Comparison of ENCODE assay signal across 1 cellular context in the genomic region with DNA sequence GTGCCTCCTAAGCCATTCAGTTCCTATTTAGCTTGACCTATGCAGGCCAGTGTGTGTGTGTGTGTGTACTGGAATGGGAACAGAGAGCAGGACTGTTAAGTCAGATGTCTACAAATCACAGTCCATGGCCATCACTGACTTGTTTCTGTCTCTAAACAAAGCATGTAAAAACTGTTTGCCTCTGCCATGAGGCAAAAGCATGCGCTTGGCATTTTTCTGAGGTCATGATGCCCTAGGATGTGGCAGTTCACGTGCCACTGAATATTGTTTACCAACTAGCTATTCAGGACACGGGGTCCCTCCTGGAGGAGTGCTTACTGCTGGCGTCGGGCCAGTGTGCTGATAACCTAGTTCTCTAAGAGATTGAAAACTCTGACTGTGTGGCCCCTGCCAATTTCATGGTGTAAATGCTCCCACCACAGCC.
TF ChIP-seq lines count a peak whose summit lies in the region.

No MANE protein-coding gene starts in this region.

TF ChIP-seq in HepG2, 621 proteins besides CTCF, POLR2A, EP300 and RAD21 (continued from another document and continues in another):
- TF ChIP-seq, protein P1, sequence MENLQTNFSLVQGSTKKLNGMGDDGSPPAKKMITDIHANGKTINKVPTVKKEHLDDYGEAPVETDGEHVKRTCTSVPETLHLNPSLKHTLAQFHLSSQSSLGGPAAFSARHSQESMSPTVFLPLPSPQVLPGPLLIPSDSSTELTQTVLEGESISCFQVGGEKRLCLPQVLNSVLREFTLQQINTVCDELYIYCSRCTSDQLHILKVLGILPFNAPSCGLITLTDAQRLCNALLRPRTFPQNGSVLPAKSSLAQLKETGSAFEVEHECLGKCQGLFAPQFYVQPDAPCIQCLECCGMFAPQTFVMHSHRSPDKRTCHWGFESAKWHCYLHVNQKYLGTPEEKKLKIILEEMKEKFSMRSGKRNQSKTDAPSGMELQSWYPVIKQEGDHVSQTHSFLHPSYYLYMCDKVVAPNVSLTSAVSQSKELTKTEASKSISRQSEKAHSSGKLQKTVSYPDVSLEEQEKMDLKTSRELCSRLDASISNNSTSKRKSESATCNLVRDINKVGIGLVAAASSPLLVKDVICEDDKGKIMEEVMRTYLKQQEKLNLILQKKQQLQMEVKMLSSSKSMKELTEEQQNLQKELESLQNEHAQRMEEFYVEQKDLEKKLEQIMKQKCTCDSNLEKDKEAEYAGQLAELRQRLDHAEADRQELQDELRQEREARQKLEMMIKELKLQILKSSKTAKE (CRISPR knock-in tag; IDR thresholded peaks at IDR 0.05; ENCODE audit: borderline replicate concordance), result peak; percentile 85
- TF ChIP-seq ZNF460 (CRISPR knock-in tag; IDR thresholded peaks at IDR 0.05; ENCODE audit: borderline replicate concordance) (no peak), NFIC (IDR thresholded peaks at IDR 0.05; ENCODE audit: low read length) (peak; percentile 74; the same call in 1 of the 2 replicates), KDM5B (CRISPR knock-in tag; IDR thresholded peaks at IDR 0.05; ENCODE audit: borderline replicate concordance) (no peak), ZNF12 (CRISPR knock-in tag; IDR thresholded peaks at IDR 0.05) (peak; percentile 73; the same call in 1 of the 2 replicates), ZSCAN20 (CRISPR knock-in tag; IDR thresholded peaks at IDR 0.05; ENCODE audit: borderline replicate concordance) (no peak), SMAD1 (CRISPR knock-in tag; IDR thresholded peaks at IDR 0.05; ENCODE audit: borderline replicate concordance, low read depth) (no peak), ZSCAN21 (CRISPR knock-in tag; IDR thresholded peaks at IDR 0.05; ENCODE audit: borderline replicate concordance) (peak; percentile 63; the same call in 1 of the 2 replicates), HOXD1 (CRISPR knock-in tag; IDR thresholded peaks at IDR 0.05) (no peak), ZNF333 (CRISPR knock-in tag; IDR thresholded peaks at IDR 0.05; ENCODE audit: borderline replicate concordance) (no peak), ZNF567 (CRISPR knock-in tag; IDR thresholded peaks at IDR 0.05; ENCODE audit: borderline replicate concordance) (no peak), CBX1 (IDR thresholded peaks at IDR 0.05; ENCODE audit: low read depth) (no peak), ZNF331 (CRISPR knock-in tag; IDR thresholded peaks at IDR 0.05) (peak; percentile 89), ZFP1 (CRISPR knock-in tag; IDR thresholded peaks at IDR 0.05) (peak; percentile 76), NBN (conservative IDR thresholded peaks at IDR 0.05) (no peak), FOXJ3 (CRISPR knock-in tag; IDR thresholded peaks at IDR 0.05; ENCODE audit: borderline replicate concordance) (peak; percentile 88; the same call in 1 of the 2 replicates), ZNF253 (CRISPR knock-in tag; IDR thresholded peaks at IDR 0.05; ENCODE audit: borderline replicate concordance) (no peak), RFXANK (CRISPR knock-in tag; IDR thresholded peaks at IDR 0.05) (peak; percentile 55; the same call in 1 of the 2 replicates), ZNF550 (CRISPR knock-in tag; IDR thresholded peaks at IDR 0.05; ENCODE audit: borderline replicate concordance) (no peak), NKX3-1 (CRISPR knock-in tag; IDR thresholded peaks at IDR 0.05) (no peak)
- TF ChIP-seq, protein P2, sequence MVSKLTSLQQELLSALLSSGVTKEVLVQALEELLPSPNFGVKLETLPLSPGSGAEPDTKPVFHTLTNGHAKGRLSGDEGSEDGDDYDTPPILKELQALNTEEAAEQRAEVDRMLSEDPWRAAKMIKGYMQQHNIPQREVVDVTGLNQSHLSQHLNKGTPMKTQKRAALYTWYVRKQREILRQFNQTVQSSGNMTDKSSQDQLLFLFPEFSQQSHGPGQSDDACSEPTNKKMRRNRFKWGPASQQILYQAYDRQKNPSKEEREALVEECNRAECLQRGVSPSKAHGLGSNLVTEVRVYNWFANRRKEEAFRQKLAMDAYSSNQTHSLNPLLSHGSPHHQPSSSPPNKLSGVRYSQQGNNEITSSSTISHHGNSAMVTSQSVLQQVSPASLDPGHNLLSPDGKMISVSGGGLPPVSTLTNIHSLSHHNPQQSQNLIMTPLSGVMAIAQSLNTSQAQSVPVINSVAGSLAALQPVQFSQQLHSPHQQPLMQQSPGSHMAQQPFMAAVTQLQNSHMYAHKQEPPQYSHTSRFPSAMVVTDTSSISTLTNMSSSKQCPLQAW (CRISPR knock-in tag; IDR thresholded peaks at IDR 0.05), result peak; percentile 67
- TF ChIP-seq, protein P3, sequence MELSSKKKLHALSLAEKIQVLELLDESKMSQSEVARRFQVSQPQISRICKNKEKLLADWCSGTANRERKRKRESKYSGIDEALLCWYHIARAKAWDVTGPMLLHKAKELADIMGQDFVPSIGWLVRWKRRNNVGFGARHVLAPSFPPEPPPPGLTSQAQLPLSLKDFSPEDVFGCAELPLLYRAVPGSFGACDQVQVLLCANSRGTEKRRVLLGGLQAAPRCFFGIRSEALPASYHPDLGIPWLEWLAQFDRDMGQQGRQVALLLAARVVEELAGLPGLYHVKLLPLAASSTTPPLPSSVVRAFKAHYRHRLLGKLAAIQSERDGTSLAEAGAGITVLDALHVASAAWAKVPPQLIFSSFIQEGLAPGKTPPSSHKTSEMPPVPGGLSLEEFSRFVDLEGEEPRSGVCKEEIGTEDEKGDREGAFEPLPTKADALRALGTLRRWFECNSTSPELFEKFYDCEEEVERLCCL (CRISPR knock-in tag; IDR thresholded peaks at IDR 0.05; ENCODE audit: borderline replicate concordance), result no peak
- TF ChIP-seq, protein P4, sequence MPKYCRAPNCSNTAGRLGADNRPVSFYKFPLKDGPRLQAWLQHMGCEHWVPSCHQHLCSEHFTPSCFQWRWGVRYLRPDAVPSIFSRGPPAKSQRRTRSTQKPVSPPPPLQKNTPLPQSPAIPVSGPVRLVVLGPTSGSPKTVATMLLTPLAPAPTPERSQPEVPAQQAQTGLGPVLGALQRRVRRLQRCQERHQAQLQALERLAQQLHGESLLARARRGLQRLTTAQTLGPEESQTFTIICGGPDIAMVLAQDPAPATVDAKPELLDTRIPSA (CRISPR knock-in tag; IDR thresholded peaks at IDR 0.05; ENCODE audit: borderline replicate concordance), result no peak
- TF ChIP-seq, protein P5, sequence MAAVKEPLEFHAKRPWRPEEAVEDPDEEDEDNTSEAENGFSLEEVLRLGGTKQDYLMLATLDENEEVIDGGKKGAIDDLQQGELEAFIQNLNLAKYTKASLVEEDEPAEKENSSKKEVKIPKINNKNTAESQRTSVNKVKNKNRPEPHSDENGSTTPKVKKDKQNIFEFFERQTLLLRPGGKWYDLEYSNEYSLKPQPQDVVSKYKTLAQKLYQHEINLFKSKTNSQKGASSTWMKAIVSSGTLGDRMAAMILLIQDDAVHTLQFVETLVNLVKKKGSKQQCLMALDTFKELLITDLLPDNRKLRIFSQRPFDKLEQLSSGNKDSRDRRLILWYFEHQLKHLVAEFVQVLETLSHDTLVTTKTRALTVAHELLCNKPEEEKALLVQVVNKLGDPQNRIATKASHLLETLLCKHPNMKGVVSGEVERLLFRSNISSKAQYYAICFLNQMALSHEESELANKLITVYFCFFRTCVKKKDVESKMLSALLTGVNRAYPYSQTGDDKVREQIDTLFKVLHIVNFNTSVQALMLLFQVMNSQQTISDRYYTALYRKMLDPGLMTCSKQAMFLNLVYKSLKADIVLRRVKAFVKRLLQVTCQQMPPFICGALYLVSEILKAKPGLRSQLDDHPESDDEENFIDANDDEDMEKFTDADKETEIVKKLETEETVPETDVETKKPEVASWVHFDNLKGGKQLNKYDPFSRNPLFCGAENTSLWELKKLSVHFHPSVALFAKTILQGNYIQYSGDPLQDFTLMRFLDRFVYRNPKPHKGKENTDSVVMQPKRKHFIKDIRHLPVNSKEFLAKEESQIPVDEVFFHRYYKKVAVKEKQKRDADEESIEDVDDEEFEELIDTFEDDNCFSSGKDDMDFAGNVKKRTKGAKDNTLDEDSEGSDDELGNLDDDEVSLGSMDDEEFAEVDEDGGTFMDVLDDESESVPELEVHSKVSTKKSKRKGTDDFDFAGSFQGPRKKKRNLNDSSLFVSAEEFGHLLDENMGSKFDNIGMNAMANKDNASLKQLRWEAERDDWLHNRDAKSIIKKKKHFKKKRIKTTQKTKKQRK (IDR thresholded peaks at IDR 0.05; ENCODE audit: low read length), result no peak
- TF ChIP-seq, protein P6, sequence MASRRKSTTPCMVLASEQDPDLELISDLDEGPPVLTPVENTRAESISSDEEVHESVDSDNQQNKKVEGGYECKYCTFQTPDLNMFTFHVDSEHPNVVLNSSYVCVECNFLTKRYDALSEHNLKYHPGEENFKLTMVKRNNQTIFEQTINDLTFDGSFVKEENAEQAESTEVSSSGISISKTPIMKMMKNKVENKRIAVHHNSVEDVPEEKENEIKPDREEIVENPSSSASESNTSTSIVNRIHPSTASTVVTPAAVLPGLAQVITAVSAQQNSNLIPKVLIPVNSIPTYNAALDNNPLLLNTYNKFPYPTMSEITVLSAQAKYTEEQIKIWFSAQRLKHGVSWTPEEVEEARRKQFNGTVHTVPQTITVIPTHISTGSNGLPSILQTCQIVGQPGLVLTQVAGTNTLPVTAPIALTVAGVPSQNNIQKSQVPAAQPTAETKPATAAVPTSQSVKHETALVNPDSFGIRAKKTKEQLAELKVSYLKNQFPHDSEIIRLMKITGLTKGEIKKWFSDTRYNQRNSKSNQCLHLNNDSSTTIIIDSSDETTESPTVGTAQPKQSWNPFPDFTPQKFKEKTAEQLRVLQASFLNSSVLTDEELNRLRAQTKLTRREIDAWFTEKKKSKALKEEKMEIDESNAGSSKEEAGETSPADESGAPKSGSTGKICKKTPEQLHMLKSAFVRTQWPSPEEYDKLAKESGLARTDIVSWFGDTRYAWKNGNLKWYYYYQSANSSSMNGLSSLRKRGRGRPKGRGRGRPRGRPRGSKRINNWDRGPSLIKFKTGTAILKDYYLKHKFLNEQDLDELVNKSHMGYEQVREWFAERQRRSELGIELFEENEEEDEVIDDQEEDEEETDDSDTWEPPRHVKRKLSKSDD (CRISPR knock-in tag; IDR thresholded peaks at IDR 0.05; ENCODE audit: low read depth), result no peak
- TF ChIP-seq, protein P7, sequence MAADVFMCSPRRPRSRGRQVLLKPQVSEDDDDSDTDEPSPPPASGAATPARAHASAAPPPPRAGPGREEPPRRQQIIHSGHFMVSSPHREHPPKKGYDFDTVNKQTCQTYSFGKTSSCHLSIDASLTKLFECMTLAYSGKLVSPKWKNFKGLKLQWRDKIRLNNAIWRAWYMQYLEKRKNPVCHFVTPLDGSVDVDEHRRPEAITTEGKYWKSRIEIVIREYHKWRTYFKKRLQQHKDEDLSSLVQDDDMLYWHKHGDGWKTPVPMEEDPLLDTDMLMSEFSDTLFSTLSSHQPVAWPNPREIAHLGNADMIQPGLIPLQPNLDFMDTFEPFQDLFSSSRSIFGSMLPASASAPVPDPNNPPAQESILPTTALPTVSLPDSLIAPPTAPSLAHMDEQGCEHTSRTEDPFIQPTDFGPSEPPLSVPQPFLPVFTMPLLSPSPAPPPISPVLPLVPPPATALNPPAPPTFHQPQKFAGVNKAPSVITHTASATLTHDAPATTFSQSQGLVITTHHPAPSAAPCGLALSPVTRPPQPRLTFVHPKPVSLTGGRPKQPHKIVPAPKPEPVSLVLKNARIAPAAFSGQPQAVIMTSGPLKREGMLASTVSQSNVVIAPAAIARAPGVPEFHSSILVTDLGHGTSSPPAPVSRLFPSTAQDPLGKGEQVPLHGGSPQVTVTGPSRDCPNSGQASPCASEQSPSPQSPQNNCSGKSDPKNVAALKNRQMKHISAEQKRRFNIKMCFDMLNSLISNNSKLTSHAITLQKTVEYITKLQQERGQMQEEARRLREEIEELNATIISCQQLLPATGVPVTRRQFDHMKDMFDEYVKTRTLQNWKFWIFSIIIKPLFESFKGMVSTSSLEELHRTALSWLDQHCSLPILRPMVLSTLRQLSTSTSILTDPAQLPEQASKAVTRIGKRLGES (CRISPR knock-in tag; IDR thresholded peaks at IDR 0.05; ENCODE audit: borderline replicate concordance), result peak; percentile 95
- TF ChIP-seq, protein P8, sequence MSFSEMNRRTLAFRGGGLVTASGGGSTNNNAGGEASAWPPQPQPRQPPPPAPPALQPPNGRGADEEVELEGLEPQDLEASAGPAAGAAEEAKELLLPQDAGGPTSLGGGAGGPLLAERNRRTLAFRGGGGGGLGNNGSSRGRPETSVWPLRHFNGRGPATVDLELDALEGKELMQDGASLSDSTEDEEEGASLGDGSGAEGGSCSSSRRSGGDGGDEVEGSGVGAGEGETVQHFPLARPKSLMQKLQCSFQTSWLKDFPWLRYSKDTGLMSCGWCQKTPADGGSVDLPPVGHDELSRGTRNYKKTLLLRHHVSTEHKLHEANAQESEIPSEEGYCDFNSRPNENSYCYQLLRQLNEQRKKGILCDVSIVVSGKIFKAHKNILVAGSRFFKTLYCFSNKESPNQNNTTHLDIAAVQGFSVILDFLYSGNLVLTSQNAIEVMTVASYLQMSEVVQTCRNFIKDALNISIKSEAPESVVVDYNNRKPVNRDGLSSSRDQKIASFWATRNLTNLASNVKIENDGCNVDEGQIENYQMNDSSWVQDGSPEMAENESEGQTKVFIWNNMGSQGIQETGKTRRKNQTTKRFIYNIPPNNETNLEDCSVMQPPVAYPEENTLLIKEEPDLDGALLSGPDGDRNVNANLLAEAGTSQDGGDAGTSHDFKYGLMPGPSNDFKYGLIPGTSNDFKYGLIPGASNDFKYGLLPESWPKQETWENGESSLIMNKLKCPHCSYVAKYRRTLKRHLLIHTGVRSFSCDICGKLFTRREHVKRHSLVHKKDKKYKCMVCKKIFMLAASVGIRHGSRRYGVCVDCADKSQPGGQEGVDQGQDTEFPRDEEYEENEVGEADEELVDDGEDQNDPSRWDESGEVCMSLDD (CRISPR knock-in tag; IDR thresholded peaks at IDR 0.05; ENCODE audit: borderline replicate concordance), result no peak
- TF ChIP-seq, protein P9, sequence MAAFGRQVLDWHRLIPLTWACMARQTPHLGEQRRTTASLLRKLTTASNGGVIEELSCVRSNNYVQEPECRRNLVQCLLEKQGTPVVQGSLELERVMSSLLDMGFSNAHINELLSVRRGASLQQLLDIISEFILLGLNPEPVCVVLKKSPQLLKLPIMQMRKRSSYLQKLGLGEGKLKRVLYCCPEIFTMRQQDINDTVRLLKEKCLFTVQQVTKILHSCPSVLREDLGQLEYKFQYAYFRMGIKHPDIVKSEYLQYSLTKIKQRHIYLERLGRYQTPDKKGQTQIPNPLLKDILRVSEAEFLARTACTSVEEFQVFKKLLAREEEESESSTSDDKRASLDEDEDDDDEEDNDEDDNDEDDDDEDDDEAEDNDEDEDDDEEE (CRISPR knock-in tag; IDR thresholded peaks at IDR 0.05), result no peak
- TF ChIP-seq, protein P10, sequence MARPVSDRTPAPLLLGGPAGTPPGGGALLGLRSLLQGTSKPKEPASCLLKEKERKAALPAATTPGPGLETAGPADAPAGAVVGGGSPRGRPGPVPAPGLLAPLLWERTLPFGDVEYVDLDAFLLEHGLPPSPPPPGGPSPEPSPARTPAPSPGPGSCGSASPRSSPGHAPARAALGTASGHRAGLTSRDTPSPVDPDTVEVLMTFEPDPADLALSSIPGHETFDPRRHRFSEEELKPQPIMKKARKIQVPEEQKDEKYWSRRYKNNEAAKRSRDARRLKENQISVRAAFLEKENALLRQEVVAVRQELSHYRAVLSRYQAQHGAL (CRISPR knock-in tag; IDR thresholded peaks at IDR 0.05; ENCODE audit: not compliant biosample characterization), result no peak
- TF ChIP-seq, protein P11, sequence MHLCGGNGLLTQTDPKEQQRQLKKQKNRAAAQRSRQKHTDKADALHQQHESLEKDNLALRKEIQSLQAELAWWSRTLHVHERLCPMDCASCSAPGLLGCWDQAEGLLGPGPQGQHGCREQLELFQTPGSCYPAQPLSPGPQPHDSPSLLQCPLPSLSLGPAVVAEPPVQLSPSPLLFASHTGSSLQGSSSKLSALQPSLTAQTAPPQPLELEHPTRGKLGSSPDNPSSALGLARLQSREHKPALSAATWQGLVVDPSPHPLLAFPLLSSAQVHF (CRISPR knock-in tag; IDR thresholded peaks at IDR 0.05), result no peak
